1 cellular context compared by ENCODE assay signal in genomic region chr14:30855345-30856037, GRCh38.
TF ChIP-seq lines count a peak whose summit lies in the region.

No MANE protein-coding gene starts in this region.

TF ChIP-seq in K562, 482 proteins besides CTCF, POLR2A, EP300 and RAD21 (continued from another document):
- TF ChIP-seq HDGF (IDR thresholded peaks at IDR 0.05): no peak
- TF ChIP-seq PRMT5 (CRISPR knock-in tag; IDR thresholded peaks at IDR 0.05): no peak
- no peak for TF ChIP-seq SAFB2 (IDR thresholded peaks at IDR 0.05; ENCODE audit: borderline replicate concordance, low read depth, low read length, severe bottlenecking)
- no peak for TF ChIP-seq ESRRA (IDR thresholded peaks at IDR 0.05; ENCODE audit: borderline replicate concordance, low read depth)
- TF ChIP-seq ZNF184 (CRISPR knock-in tag; IDR thresholded peaks at IDR 0.05): no peak
- no peak for TF ChIP-seq RBFOX2 (IDR thresholded peaks at IDR 0.05; ENCODE audit: low read depth, low read length)
TF ChIP-seq in K562: peak in this region for 0.
